In the genomic region with DNA sequence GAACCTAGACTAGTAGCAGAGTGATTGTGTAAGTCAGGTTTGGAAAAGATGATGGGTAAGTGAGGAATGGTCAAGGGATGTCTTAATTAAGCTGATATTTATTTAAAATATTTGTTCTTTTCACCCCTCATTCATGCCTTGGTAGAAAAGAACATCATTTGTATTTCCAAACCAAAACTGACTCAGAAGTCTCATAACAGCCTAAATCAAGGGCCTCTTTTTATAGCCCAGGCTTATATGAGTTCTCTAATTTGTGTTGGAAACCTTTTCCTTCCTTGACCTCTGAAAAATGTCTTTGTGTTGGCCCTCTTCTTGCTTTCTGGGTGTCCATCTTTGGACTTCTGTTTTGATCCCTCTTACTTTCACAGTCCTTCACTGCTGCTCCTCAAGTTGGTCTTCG, we compare ENCODE assay signal across 29 cellular contexts.
"Had no signal": no experiment of that assay in that cellular context is flagged by ENCODE, and none has a peak within 500 bp of the region (broad histone marks: within the 10 kb centered on the region; RNA-seq: fewer than 3 reads in every experiment).

No MANE protein-coding gene starts in this region.

- H3K27me3 ChIP-seq: colonic mucosa, dorsolateral prefrontal cortex, esophagus muscularis mucosa, esophagus squamous epithelium, foreskin keratinocyte, gastrocnemius medialis, gastroesophageal sphincter, heart left ventricle, heart right ventricle had no signal

- ATAC-seq: effector memory CD8-positive, alpha-beta T cell; esophagus mucosa; foreskin keratinocyte; gastrocnemius medialis; gastroesophageal sphincter; heart left ventricle; heart right ventricle had no signal

- H3K27me3 Mint-ChIP-seq: dendritic cell treated with granulocyte-macrophage colony-stimulating factor and Interleukin-4, amounts not matched to agents 40 ng/mL and 50 ng/mL, for 4 days; effector memory CD8-positive, alpha-beta T cell had no signal

- FAIRE-seq: colon, endometrium, endothelial cell of umbilical vein, frontal cortex had no signal

- H3K4me3 ChIP-seq: colonic mucosa, coronary artery, dorsolateral prefrontal cortex, esophagus muscularis mucosa, esophagus squamous epithelium, gastrocnemius medialis, gastroesophageal sphincter, heart left ventricle, heart right ventricle had no signal

- H3K27ac Mint-ChIP-seq: dendritic cell treated with granulocyte-macrophage colony-stimulating factor and Interleukin-4, amounts not matched to agents 40 ng/mL and 50 ng/mL, for 4 days; effector memory CD8-positive, alpha-beta T cell; endodermal cell had no signal

- H3K9me3 ChIP-seq: colonic mucosa, esophagus muscularis mucosa, gastrocnemius medialis had no signal

- H3K4me3 Mint-ChIP-seq: dendritic cell treated with granulocyte-macrophage colony-stimulating factor and Interleukin-4, amounts not matched to agents 40 ng/mL and 50 ng/mL, for 4 days; effector memory CD8-positive, alpha-beta T cell; endodermal cell had no signal

- H3K36me3 ChIP-seq: colonic mucosa, esophagus muscularis mucosa, esophagus squamous epithelium, gastrocnemius medialis, gastroesophageal sphincter, heart left ventricle, heart right ventricle had no signal

- H3K4me1 ChIP-seq: colonic mucosa, esophagus muscularis mucosa, esophagus squamous epithelium, foreskin keratinocyte, gastrocnemius medialis, gastroesophageal sphincter, heart left ventricle, heart right ventricle had no signal

- H3K27ac ChIP-seq: colonic mucosa, coronary artery, dorsolateral prefrontal cortex, epithelial cell of prostate, esophagus muscularis mucosa, esophagus squamous epithelium, foreskin keratinocyte, gastrocnemius medialis, gastroesophageal sphincter, heart left ventricle, heart right ventricle had no signal

- H3K4me1 Mint-ChIP-seq: endodermal cell had no signal

- DNase-seq: colonic mucosa; cortex of kidney; dermis blood vessel endothelial cell; dorsolateral prefrontal cortex; effector CD4-positive, alpha-beta T cell; effector CD8-positive, alpha-beta T cell; effector memory CD4-positive, alpha-beta T cell; effector memory CD8-positive, alpha-beta T cell; endodermal cell; erythroblast; esophagus squamous epithelium; foreskin fibroblast; foreskin keratinocyte; foreskin melanocyte; gastrocnemius medialis; glutamatergic neuron; head of caudate nucleus; heart left ventricle; heart right ventricle had no signal
